ENCODE assay signal across 17 cellular contexts in genomic region chr5:40630166-40630565, GRCh38.
"Had no signal": no experiment of that assay in that cellular context is flagged by ENCODE, and none has a peak within 500 bp of the region (broad histone marks: within the 10 kb centered on the region; RNA-seq: fewer than 3 reads in every experiment).

No MANE protein-coding gene starts in this region.

- H3K27ac ChIP-seq: coronary artery, esophagus muscularis mucosa, right atrium auricular region, skin epidermis had no signal

- H3K27me3 Mint-ChIP-seq: activated naive CD8-positive, alpha-beta T cell treated with anti-CD3 and anti-CD28 coated beads, Interleukin-2, amount 10 ng/mL, durations not matched to agents 7 days and 5 days; central memory CD8-positive, alpha-beta T cell; progenitor cell of endocrine pancreas; type B pancreatic cell had no signal

- H3K4me1 ChIP-seq: esophagus muscularis mucosa, right atrium auricular region had no signal

- H3K4me3 ChIP-seq: coronary artery, esophagus muscularis mucosa, right atrium auricular region, skin epidermis had no signal

- H3K9me3 ChIP-seq: esophagus muscularis mucosa, right atrium auricular region had no signal

- H3K27ac Mint-ChIP-seq: activated naive CD8-positive, alpha-beta T cell treated with anti-CD3 and anti-CD28 coated beads, Interleukin-2, amount 10 ng/mL, durations not matched to agents 7 days and 5 days; activated T-helper 1 cell treated with anti-CD3 and anti-CD28 coated beads, Interleukin-12 subunit alpha, Interleukin-12 subunit beta, Interleukin-2, Interleukin-4 antibody, amounts not matched to agents 30 ng/mL and 10 ng/mL and 1 ng/mL, durations not matched to agents 14 hours and 24 hours and 36 hours; brain; nephron; progenitor cell of endocrine pancreas; T-helper 1 cell treated with Interleukin-12 subunit alpha and Interleukin-12 subunit beta and Interleukin-4 antibody, amounts not matched to agents 30 μg/mL and 1 μg/mL, for 36 hours; type B pancreatic cell had no signal

- H3K4me1 Mint-ChIP-seq: brain, nephron had no signal

- H3K9me3 Mint-ChIP-seq: central memory CD8-positive, alpha-beta T cell; nephron; type B pancreatic cell had no signal

- DNase-seq: activated CD4-positive, CD25-positive, alpha-beta regulatory T cell treated with anti-CD3 and anti-CD28 coated beads, Interleukin-2, amount 50 U/mL, for 72 hours; activated naive CD4-positive, alpha-beta T cell; activated naive CD8-positive, alpha-beta T cell treated with anti-CD3 and anti-CD28 coated beads, Interleukin-2, amount 10 ng/mL, durations not matched to agents 7 days and 5 days; stimulated activated CD4-positive, alpha-beta T cell treated with anti-CD3 and anti-CD28 coated beads, Interleukin-15, amount 100 ng/mL, for 24 hours; stimulated activated CD4-positive, alpha-beta T cell treated with anti-CD3 and anti-CD28 coated beads, Interleukin-4, amount 100 ng/mL, for 1 hour; stimulated activated naive CD4-positive, alpha-beta T cell treated with Interleukin-2 at 50 U/mL for 16 hours had no signal

- H3K36me3 Mint-ChIP-seq: brain, type B pancreatic cell had no signal

- H3K36me3 ChIP-seq: esophagus muscularis mucosa, right atrium auricular region had no signal

- H3K27me3 ChIP-seq: esophagus muscularis mucosa, right atrium auricular region had no signal

- H3K4me3 Mint-ChIP-seq: activated naive CD8-positive, alpha-beta T cell treated with anti-CD3 and anti-CD28 coated beads, Interleukin-2, amount 10 ng/mL, durations not matched to agents 7 days and 5 days; activated T-helper 1 cell treated with anti-CD3 and anti-CD28 coated beads, Interleukin-12 subunit alpha, Interleukin-12 subunit beta, Interleukin-2, Interleukin-4 antibody, amounts not matched to agents 30 ng/mL and 10 ng/mL and 1 ng/mL, durations not matched to agents 14 hours and 24 hours and 36 hours; brain; central memory CD8-positive, alpha-beta T cell; nephron; T-helper 1 cell treated with Interleukin-12 subunit alpha and Interleukin-12 subunit beta and Interleukin-4 antibody, amounts not matched to agents 30 μg/mL and 1 μg/mL, for 36 hours; type B pancreatic cell had no signal
